Comparison of ENCODE assay signal across 36 cellular contexts in genomic region chr1:22021061-22021460, GRCh38. TPM values are rescaled to one million over a fixed set of nuclear protein-coding genes. Genes with fewer than 3 reads are reported as not detected.
"Had no signal": no experiment of that assay in that cellular context is flagged by ENCODE, and none has a peak within 500 bp of the region (broad histone marks: within the 10 kb centered on the region; RNA-seq: fewer than 3 reads in every experiment).

No MANE protein-coding gene starts in this region.

- H3K9me3 ChIP-seq: esophagus muscularis mucosa, gastroesophageal sphincter, heart left ventricle, left lung, mucosa of descending colon, prostate gland, right atrium auricular region, suprapubic skin, transverse colon, upper lobe of right lung, uterus had no signal

- H2AFZ ChIP-seq: hepatocyte had no signal

- H3K27me3 Mint-ChIP-seq: naive B cell; stimulated activated naive CD8-positive, alpha-beta T cell treated with anti-CD3 and anti-CD28 coated beads, Interleukin-15, amount 100 ng/mL, for 72 hours had no signal

- ATAC-seq: foreskin keratinocyte; gastroesophageal sphincter; heart left ventricle; left cardiac atrium; left lung; mucosa of descending colon; sciatic nerve; stimulated activated naive CD8-positive, alpha-beta T cell treated with anti-CD3 and anti-CD28 coated beads, Interleukin-15, amount 100 ng/mL, for 72 hours; upper lobe of right lung had no signal

- H3K36me3 Mint-ChIP-seq: mesothelial cell of epicardium had no signal

- H3K9me3 Mint-ChIP-seq: mesothelial cell of epicardium; nephron progenitor cell; stimulated activated naive CD8-positive, alpha-beta T cell treated with anti-CD3 and anti-CD28 coated beads, Interleukin-15, amount 100 ng/mL, for 72 hours had no signal

- H3K27me3 ChIP-seq: foreskin keratinocyte, heart left ventricle, hepatocyte, left lung, right atrium auricular region, suprapubic skin, transverse colon, upper lobe of right lung, uterus had no signal

- H3K27ac Mint-ChIP-seq: mesothelial cell of epicardium; naive B cell; nephron progenitor cell; stimulated activated naive CD8-positive, alpha-beta T cell treated with anti-CD3 and anti-CD28 coated beads, Interleukin-15, amount 100 ng/mL, for 72 hours had no signal

- DNase-seq: effector memory CD4-positive, alpha-beta T cell; foreskin keratinocyte; heart left ventricle; left cardiac atrium; left lung; mesenchymal stem cell; mucosa of descending colon; naive B cell; nephron progenitor cell; nucleus accumbens; stimulated activated CD4-positive, alpha-beta T cell treated with anti-CD3 and anti-CD28 coated beads, Interleukin-12 subunit alpha, Interleukin-12 subunit beta, amount 100 ng/mL, for 4 hours; stimulated activated CD4-positive, alpha-beta T cell treated with anti-CD3 and anti-CD28 coated beads, Interleukin-1b, Interleukin-23, amount 100 ng/mL, for 48 hours; stimulated activated CD4-positive, alpha-beta T cell treated with anti-CD3 and anti-CD28 coated beads, Interleukin-4, amount 100 ng/mL, for 1 hour; stimulated activated CD8-positive, alpha-beta memory T cell treated with anti-CD3 and anti-CD28 coated beads, Interleukin-4, amount 100 ng/mL, for 48 hours; stimulated activated naive CD4-positive, alpha-beta T cell; stimulated activated naive CD8-positive, alpha-beta T cell treated with anti-CD3 and anti-CD28 coated beads, Interleukin-15, amount 100 ng/mL, for 72 hours; transverse colon; upper lobe of right lung; uterus had no signal

- H3K4me3 Mint-ChIP-seq: mesothelial cell of epicardium; naive B cell; nephron progenitor cell; stimulated activated naive CD8-positive, alpha-beta T cell treated with anti-CD3 and anti-CD28 coated beads, Interleukin-15, amount 100 ng/mL, for 72 hours had no signal

- H3K36me3 ChIP-seq: esophagus muscularis mucosa, gastroesophageal sphincter, heart left ventricle, left lung, prostate gland, right atrium auricular region, suprapubic skin, transverse colon, upper lobe of right lung, uterus had no signal

- H3K27ac ChIP-seq: esophagus muscularis mucosa, foreskin keratinocyte, gastroesophageal sphincter, heart left ventricle, hepatocyte, left lung, prostate gland, right atrium auricular region, suprapubic skin, transverse colon, upper lobe of right lung, uterus had no signal

- H3K4me3 ChIP-seq: esophagus muscularis mucosa, gastroesophageal sphincter, heart left ventricle, hepatocyte, left lung, mucosa of descending colon, prostate gland, right atrium auricular region, smooth muscle cell, suprapubic skin, transverse colon, upper lobe of right lung, uterus had no signal

- H3K79me2 ChIP-seq: hepatocyte had no signal

- H3K4me1 ChIP-seq: prostate gland, uterus had no signal

- FAIRE-seq: endothelial cell of umbilical vein, islet of Langerhans had no signal

- H3K4me2 ChIP-seq: hepatocyte, smooth muscle cell had no signal

RNA-seq across cellular contexts. Expression of gene CELA3A, which starts 19.6 kb away (rescaled TPM):
- total RNA-seq: endothelial cell of umbilical vein, epithelial cell of proximal tubule, esophagus muscularis mucosa, fibroblast of lung, foreskin keratinocyte, gastroesophageal sphincter, kidney epithelial cell, left cardiac atrium, left lung, lower leg skin, lung microvascular endothelial cell, mesothelial cell of epicardium, osteocyte, prostate gland, right atrium auricular region, smooth muscle cell, suprapubic skin, transverse colon, upper lobe of right lung, uterus had no signal
- polyA plus RNA-seq: endothelial cell of umbilical vein, fibroblast of lung, foreskin keratinocyte, smooth muscle cell had no signal

RNA-seq across cellular contexts. Expression of gene CELA3B, which starts 44.2 kb away (rescaled TPM):
- total RNA-seq: endothelial cell of umbilical vein, epithelial cell of proximal tubule, esophagus muscularis mucosa, fibroblast of lung, foreskin keratinocyte, gastroesophageal sphincter, kidney epithelial cell, left cardiac atrium, left lung, lower leg skin, lung microvascular endothelial cell, mesothelial cell of epicardium, osteocyte, prostate gland, right atrium auricular region, smooth muscle cell, suprapubic skin, transverse colon, upper lobe of right lung had no signal
- polyA plus RNA-seq: fibroblast of lung, foreskin keratinocyte, hepatocyte, smooth muscle cell had no signal
